ENCODE assay signal across 1 cellular context in the genomic region with DNA sequence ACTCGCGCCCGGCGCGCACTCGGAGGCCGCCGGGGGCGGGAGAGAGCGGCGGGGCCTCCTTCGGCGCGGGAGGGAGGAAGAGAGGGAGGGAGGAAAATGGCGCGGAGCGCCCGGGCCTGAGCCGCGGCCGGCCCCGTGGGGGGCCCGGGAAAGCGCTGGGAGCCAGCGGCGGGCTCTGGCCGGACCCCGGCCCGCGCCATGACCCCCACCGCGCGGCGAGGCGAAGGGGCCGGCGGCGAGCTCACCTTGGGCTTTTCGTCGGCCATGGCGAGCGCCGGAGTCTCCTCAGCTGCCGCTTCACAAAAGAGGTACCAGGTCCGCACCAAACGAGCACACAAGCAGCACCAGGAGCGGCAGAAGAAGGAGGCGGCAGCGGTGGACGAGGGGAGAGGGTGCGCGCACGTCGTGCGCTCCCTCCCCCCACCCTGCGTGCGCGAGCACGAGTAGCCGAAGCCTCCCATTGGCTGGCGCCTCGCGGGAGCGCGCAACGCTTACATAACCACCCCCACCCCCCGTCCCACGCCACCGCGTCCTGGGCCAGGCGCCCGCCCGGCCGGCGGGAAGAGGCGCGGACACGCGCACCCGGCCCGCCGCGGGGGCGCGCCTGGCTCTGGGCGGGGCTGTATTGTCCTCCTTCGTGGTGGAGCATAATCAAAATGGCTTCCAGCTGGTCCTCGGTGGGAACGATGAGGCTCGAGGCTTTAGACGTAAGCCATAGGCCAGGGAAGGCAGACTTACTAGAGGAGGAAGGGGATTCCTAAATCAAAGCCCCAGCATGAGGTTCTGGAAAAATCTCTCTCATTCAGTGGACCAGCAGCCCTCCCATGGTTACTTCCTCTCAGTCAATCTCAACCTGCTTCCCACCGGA.
A peak's percentile ranks its signal among the peaks of the same experiment; 100 is the strongest.
TF ChIP-seq lines count a peak whose summit lies in the region.

A gene (minus strand): TSS at position 391 of the 868 bp plus-strand sequence. CDS start 125 bp downstream, at position 266.

TF ChIP-seq in HepG2, 621 proteins besides CTCF, POLR2A, EP300 and RAD21 (continued from another document and continues in another):
- TF ChIP-seq, protein P1, sequence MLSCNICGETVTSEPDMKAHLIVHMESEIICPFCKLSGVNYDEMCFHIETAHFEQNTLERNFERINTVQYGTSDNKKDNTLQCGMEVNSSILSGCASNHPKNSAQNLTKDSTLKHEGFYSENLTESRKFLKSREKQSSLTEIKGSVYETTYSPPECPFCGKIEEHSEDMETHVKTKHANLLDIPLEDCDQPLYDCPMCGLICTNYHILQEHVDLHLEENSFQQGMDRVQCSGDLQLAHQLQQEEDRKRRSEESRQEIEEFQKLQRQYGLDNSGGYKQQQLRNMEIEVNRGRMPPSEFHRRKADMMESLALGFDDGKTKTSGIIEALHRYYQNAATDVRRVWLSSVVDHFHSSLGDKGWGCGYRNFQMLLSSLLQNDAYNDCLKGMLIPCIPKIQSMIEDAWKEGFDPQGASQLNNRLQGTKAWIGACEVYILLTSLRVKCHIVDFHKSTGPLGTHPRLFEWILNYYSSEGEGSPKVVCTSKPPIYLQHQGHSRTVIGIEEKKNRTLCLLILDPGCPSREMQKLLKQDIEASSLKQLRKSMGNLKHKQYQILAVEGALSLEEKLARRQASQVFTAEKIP (CRISPR knock-in tag; IDR thresholded peaks at IDR 0.05; ENCODE audit: borderline replicate concordance): no peak
- TF ChIP-seq, protein P2, sequence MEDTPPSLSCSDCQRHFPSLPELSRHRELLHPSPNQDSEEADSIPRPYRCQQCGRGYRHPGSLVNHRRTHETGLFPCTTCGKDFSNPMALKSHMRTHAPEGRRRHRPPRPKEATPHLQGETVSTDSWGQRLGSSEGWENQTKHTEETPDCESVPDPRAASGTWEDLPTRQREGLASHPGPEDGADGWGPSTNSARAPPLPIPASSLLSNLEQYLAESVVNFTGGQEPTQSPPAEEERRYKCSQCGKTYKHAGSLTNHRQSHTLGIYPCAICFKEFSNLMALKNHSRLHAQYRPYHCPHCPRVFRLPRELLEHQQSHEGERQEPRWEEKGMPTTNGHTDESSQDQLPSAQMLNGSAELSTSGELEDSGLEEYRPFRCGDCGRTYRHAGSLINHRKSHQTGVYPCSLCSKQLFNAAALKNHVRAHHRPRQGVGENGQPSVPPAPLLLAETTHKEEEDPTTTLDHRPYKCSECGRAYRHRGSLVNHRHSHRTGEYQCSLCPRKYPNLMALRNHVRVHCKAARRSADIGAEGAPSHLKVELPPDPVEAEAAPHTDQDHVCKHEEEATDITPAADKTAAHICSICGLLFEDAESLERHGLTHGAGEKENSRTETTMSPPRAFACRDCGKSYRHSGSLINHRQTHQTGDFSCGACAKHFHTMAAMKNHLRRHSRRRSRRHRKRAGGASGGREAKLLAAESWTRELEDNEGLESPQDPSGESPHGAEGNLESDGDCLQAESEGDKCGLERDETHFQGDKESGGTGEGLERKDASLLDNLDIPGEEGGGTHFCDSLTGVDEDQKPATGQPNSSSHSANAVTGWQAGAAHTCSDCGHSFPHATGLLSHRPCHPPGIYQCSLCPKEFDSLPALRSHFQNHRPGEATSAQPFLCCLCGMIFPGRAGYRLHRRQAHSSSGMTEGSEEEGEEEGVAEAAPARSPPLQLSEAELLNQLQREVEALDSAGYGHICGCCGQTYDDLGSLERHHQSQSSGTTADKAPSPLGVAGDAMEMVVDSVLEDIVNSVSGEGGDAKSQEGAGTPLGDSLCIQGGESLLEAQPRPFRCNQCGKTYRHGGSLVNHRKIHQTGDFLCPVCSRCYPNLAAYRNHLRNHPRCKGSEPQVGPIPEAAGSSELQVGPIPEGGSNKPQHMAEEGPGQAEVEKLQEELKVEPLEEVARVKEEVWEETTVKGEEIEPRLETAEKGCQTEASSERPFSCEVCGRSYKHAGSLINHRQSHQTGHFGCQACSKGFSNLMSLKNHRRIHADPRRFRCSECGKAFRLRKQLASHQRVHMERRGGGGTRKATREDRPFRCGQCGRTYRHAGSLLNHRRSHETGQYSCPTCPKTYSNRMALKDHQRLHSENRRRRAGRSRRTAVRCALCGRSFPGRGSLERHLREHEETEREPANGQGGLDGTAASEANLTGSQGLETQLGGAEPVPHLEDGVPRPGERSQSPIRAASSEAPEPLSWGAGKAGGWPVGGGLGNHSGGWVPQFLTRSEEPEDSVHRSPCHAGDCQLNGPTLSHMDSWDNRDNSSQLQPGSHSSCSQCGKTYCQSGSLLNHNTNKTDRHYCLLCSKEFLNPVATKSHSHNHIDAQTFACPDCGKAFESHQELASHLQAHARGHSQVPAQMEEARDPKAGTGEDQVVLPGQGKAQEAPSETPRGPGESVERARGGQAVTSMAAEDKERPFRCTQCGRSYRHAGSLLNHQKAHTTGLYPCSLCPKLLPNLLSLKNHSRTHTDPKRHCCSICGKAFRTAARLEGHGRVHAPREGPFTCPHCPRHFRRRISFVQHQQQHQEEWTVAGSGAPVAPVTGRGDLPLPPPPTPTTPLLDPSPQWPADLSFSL (CRISPR knock-in tag; IDR thresholded peaks at IDR 0.05): no peak
- no peak for TF ChIP-seq RBM22 (optimal IDR thresholded peaks at IDR 0.05; ENCODE audit: low read length)
- TF ChIP-seq, protein P3, sequence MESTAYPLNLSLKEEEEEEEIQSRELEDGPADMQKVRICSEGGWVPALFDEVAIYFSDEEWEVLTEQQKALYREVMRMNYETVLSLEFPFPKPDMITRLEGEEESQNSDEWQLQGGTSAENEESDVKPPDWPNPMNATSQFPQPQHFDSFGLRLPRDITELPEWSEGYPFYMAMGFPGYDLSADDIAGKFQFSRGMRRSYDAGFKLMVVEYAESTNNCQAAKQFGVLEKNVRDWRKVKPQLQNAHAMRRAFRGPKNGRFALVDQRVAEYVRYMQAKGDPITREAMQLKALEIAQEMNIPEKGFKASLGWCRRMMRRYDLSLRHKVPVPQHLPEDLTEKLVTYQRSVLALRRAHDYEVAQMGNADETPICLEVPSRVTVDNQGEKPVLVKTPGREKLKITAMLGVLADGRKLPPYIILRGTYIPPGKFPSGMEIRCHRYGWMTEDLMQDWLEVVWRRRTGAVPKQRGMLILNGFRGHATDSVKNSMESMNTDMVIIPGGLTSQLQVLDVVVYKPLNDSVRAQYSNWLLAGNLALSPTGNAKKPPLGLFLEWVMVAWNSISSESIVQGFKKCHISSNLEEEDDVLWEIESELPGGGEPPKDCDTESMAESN (CRISPR knock-in tag; conservative IDR thresholded peaks at IDR 0.05): peak; percentile 54; the same call in 1 of the 2 replicates
- peak; percentile 96 for TF ChIP-seq RBFOX2 (IDR thresholded peaks at IDR 0.05; ENCODE audit: low read depth, low read length)
- TF ChIP-seq HNRNPL (IDR thresholded peaks at IDR 0.05; ENCODE audit: low read depth, low read length): no peak
- no peak for TF ChIP-seq ZBTB1 (CRISPR knock-in tag; IDR thresholded peaks at IDR 0.05; ENCODE audit: borderline replicate concordance)
- no peak for TF ChIP-seq ZNF775 (CRISPR knock-in tag; IDR thresholded peaks at IDR 0.05; ENCODE audit: borderline replicate concordance)
- TF ChIP-seq ZNF329 (CRISPR knock-in tag; IDR thresholded peaks at IDR 0.05; ENCODE audit: low read depth): peak; percentile 71; the same call in 1 of the 2 replicates
- 0 out of 2 replicates have a peak, but pooled peaks have one; percentile 49 for TF ChIP-seq ZFP1 (CRISPR knock-in tag; IDR thresholded peaks at IDR 0.05)
- TF ChIP-seq NFRKB (IDR thresholded peaks at IDR 0.05): peak; percentile 63
- no peak for TF ChIP-seq ZNF136 (CRISPR knock-in tag; IDR thresholded peaks at IDR 0.05; ENCODE audit: low read depth)
- TF ChIP-seq TGIF2 (CRISPR knock-in tag; IDR thresholded peaks at IDR 0.05): peak; percentile 58; the same call in 1 of the 2 replicates
- TF ChIP-seq ZNF746 (CRISPR knock-in tag; IDR thresholded peaks at IDR 0.05): no peak
- TF ChIP-seq, protein P4, sequence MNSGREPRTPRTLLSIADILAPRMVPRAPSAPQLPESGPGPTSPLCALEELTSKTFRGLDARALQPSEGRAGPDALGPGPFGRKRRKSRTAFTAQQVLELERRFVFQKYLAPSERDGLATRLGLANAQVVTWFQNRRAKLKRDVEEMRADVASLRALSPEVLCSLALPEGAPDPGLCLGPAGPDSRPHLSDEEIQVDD (CRISPR knock-in tag; IDR thresholded peaks at IDR 0.05; ENCODE audit: borderline replicate concordance): no peak
- TF ChIP-seq MTA1 (CRISPR knock-in tag; IDR thresholded peaks at IDR 0.05; ENCODE audit: borderline replicate concordance): no peak
- no peak; the same call in 1 of the 2 replicates for TF ChIP-seq ZFP82 (CRISPR knock-in tag; IDR thresholded peaks at IDR 0.05; ENCODE audit: borderline replicate concordance)
- TF ChIP-seq, protein P5, sequence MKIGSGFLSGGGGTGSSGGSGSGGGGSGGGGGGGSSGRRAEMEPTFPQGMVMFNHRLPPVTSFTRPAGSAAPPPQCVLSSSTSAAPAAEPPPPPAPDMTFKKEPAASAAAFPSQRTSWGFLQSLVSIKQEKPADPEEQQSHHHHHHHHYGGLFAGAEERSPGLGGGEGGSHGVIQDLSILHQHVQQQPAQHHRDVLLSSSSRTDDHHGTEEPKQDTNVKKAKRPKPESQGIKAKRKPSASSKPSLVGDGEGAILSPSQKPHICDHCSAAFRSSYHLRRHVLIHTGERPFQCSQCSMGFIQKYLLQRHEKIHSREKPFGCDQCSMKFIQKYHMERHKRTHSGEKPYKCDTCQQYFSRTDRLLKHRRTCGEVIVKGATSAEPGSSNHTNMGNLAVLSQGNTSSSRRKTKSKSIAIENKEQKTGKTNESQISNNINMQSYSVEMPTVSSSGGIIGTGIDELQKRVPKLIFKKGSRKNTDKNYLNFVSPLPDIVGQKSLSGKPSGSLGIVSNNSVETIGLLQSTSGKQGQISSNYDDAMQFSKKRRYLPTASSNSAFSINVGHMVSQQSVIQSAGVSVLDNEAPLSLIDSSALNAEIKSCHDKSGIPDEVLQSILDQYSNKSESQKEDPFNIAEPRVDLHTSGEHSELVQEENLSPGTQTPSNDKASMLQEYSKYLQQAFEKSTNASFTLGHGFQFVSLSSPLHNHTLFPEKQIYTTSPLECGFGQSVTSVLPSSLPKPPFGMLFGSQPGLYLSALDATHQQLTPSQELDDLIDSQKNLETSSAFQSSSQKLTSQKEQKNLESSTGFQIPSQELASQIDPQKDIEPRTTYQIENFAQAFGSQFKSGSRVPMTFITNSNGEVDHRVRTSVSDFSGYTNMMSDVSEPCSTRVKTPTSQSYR (CRISPR knock-in tag; IDR thresholded peaks at IDR 0.05; ENCODE audit: borderline replicate concordance): peak; percentile 94
- TF ChIP-seq TCF7L2 (IDR thresholded peaks at IDR 0.05; ENCODE audit: low read depth, low read length): no peak
- no peak for TF ChIP-seq HHEX (CRISPR knock-in tag; IDR thresholded peaks at IDR 0.05)
- TF ChIP-seq ZNF550 (CRISPR knock-in tag; IDR thresholded peaks at IDR 0.05; ENCODE audit: borderline replicate concordance): no peak
- TF ChIP-seq ZNF33A (CRISPR knock-in tag; IDR thresholded peaks at IDR 0.05; ENCODE audit: borderline replicate concordance): no peak
- TF ChIP-seq SCMH1 (CRISPR knock-in tag; IDR thresholded peaks at IDR 0.05; ENCODE audit: borderline replicate concordance): no peak
- TF ChIP-seq, protein P6, sequence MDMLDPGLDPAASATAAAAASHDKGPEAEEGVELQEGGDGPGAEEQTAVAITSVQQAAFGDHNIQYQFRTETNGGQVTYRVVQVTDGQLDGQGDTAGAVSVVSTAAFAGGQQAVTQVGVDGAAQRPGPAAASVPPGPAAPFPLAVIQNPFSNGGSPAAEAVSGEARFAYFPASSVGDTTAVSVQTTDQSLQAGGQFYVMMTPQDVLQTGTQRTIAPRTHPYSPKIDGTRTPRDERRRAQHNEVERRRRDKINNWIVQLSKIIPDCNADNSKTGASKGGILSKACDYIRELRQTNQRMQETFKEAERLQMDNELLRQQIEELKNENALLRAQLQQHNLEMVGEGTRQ (IDR thresholded peaks at IDR 0.05; ENCODE audit: low read depth, low read length): no peak
- TF ChIP-seq, protein P6 (CRISPR knock-in tag; IDR thresholded peaks at IDR 0.05; ENCODE audit: borderline replicate concordance): no peak
- TF ChIP-seq ZSCAN30 (CRISPR knock-in tag; IDR thresholded peaks at IDR 0.05): no peak
- TF ChIP-seq ZNF703 (CRISPR knock-in tag; IDR thresholded peaks at IDR 0.05; ENCODE audit: borderline replicate concordance): 0 out of 2 replicates have a peak, but pooled peaks have one; percentile 1
- TF ChIP-seq, protein P7, sequence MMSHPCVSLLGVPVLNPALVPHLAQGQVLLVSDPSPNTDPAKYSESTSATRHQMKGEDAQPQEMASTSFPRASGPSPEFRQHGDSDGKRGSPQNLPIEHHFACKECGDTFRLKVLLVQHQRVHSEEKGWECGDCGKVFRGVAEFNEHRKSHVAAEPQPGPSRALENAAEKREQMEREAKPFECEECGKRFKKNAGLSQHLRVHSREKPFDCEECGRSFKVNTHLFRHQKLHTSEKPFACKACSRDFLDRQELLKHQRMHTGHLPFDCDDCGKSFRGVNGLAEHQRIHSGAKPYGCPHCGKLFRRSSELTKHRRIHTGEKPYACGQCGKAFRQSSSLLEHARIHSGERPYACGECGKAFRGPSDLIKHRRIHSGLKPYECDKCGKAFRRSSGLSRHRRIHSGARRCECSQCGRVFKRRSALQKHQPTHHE (CRISPR knock-in tag; IDR thresholded peaks at IDR 0.05; ENCODE audit: borderline replicate concordance): peak; percentile 76
- no peak for TF ChIP-seq IKZF1 (IDR thresholded peaks at IDR 0.05)
- no peak; the same call in 1 of the 2 replicates for TF ChIP-seq XBP1 (CRISPR knock-in tag; IDR thresholded peaks at IDR 0.05)
- no peak for TF ChIP-seq FOXM1 (CRISPR knock-in tag; IDR thresholded peaks at IDR 0.05)
- no peak for TF ChIP-seq ZNF790 (CRISPR knock-in tag; IDR thresholded peaks at IDR 0.05; ENCODE audit: borderline replicate concordance)
- TF ChIP-seq, protein P8, sequence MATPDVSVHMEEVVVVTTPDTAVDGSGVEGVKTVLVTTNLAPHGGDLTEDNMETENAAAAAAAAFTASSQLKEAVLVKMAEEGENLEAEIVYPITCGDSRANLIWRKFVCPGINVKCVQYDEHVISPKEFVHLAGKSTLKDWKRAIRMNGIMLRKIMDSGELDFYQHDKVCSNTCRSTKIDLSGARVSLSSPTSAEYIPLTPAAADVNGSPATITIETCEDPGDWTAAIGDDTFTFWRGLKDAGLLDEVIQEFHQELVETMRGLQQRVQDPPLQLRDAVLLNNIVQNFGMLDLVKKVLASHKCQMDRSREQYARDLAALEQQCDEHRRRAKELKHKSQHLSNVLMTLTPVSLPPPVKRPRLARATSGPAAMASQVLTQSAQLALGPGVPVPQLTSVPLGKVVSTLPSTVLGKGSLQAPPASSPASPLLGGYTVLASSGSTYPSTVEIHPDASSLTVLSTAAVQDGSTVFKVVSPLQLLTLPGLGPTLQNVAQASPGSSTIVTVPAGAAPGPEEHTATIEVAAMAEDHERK (CRISPR knock-in tag; IDR thresholded peaks at IDR 0.05; ENCODE audit: low read depth): peak; percentile 96
- TF ChIP-seq, protein P9, sequence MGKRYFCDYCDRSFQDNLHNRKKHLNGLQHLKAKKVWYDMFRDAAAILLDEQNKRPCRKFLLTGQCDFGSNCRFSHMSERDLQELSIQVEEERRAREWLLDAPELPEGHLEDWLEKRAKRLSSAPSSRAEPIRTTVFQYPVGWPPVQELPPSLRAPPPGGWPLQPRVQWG (CRISPR knock-in tag; IDR thresholded peaks at IDR 0.05; ENCODE audit: borderline replicate concordance, low read depth): no peak
- no peak for TF ChIP-seq ZBTB3 (CRISPR knock-in tag; IDR thresholded peaks at IDR 0.05; ENCODE audit: borderline replicate concordance, low read depth)
- TF ChIP-seq ZNF296 (CRISPR knock-in tag; conservative IDR thresholded peaks at IDR 0.05): no peak
- peak; percentile 90 for TF ChIP-seq ZNF335 (CRISPR knock-in tag; IDR thresholded peaks at IDR 0.05)
- TF ChIP-seq NFIC (IDR thresholded peaks at IDR 0.05; ENCODE audit: low read length): no peak; the same call in 1 of the 2 replicates
- peak; percentile 90 for TF ChIP-seq SATB2 (CRISPR knock-in tag; IDR thresholded peaks at IDR 0.05)
